In genomic region chr20:44540834-44541233, GRCh38 we compare ENCODE assay signal across 11 cellular contexts. TPM values are rescaled to one million over a fixed set of nuclear protein-coding genes. Genes with fewer than 3 reads are reported as not detected.
DNase-seq lines count a peak whose midpoint lies in the region; ATAC-seq and TF ChIP-seq lines count a peak whose summit lies in the region.
"Had no signal": no experiment of that assay in that cellular context is flagged by ENCODE, and none has a peak within 500 bp of the region (broad histone marks: within the 10 kb centered on the region; RNA-seq: fewer than 3 reads in every experiment).

No MANE protein-coding gene starts in this region.

- H2AFZ ChIP-seq in fibroblast of lung (ENCODE audit: low read length): no peak overlapping the region
- H2AFZ ChIP-seq: hepatocyte had no signal

- peaks cover 7% of the 10 kb centered on the region for H3K4me1 ChIP-seq in RWPE2 (ENCODE audit: insufficient read depth, poor library complexity, severe bottlenecking)
- H3K4me1 ChIP-seq in fibroblast of lung (ENCODE audit: control insufficient read depth, extremely low read depth, insufficient read depth, low read length): peaks cover 4% of the 10 kb centered on the region
- H3K4me1 ChIP-seq in rectal smooth muscle tissue (ENCODE audit: control insufficient read depth, insufficient read depth, low read length): peaks cover 25% of the 10 kb centered on the region

- H3K4me3 ChIP-seq in RWPE2 (ENCODE audit: severe bottlenecking) (no peak overlapping the region), fibroblast of lung (replicated peaks in 1 of 4; ENCODE audit: control extremely low read depth in 1 of 4, insufficient read depth in 1 of 4, low read depth in 3 of 4, low read length in 4 of 4) (no peak overlapping the region), rectal smooth muscle tissue (ENCODE audit: low read length) (no peak overlapping the region)
- H3K4me3 ChIP-seq: hepatocyte, lung had no signal

- peak; percentile 83 for DNase-seq in EL
- no peak for DNase-seq in RWPE2 (ENCODE audit: low spot score)
- DNase-seq in fibroblast of lung (ENCODE audit: low read depth in 2 of 2): peak in 1 of 2 donors; percentile 90
- DNase-seq in stimulated activated CD8-positive, alpha-beta memory T cell treated with anti-CD3 and anti-CD28 coated beads, Interleukin-4, amount 100 ng/mL, for 48 hours: no peak
- no peak for DNase-seq in T-helper 2 cell
- DNase-seq: T1000 had no signal

- peak; percentile 68 for ATAC-seq in RWPE2 (ENCODE audit: low read depth)
- no peak for ATAC-seq in HG03159 (IDR thresholded peaks at IDR 0.05; ENCODE audit: unreplicated experiment)
- ATAC-seq in GM19328 (IDR thresholded peaks at IDR 0.05; ENCODE audit: unreplicated experiment): no peak

- no peaks in the 10 kb centered on the region for H3K9me3 ChIP-seq in RWPE2 (ENCODE audit: severe bottlenecking)
- H3K9me3 ChIP-seq in fibroblast of lung (ENCODE audit: control insufficient read depth, insufficient read depth, low read depth, low read length): no peaks in the 10 kb centered on the region

- H4K20me1 ChIP-seq in fibroblast of lung (ENCODE audit: control insufficient read depth, extremely low read depth, insufficient read depth, low read length): no peaks in the 10 kb centered on the region

- H3K9ac ChIP-seq in fibroblast of lung (ENCODE audit: insufficient read depth, low read length) (no peak overlapping the region), rectal smooth muscle tissue (ENCODE audit: low read length) (no peak overlapping the region)

- H3K27ac ChIP-seq in RWPE2 (ENCODE audit: poor library complexity, severe bottlenecking): no peak overlapping the region
- no peak overlapping the region for H3K27ac ChIP-seq in fibroblast of lung (ENCODE audit: insufficient read depth, low read length)
- H3K27ac ChIP-seq in rectal smooth muscle tissue (ENCODE audit: low read depth, low read length): peak overlapping the region; percentile 2
- H3K27ac ChIP-seq: hepatocyte had no signal

- no peak for TF ChIP-seq CTCF in RWPE2 (IDR thresholded peaks at IDR 0.05; ENCODE audit: poor library complexity, severe bottlenecking)
- TF ChIP-seq CTCF in fibroblast of lung (conservative IDR thresholded peaks at IDR 0.05 in 1 of 2, IDR thresholded peaks at IDR 0.05 in 1 of 2; ENCODE audit: low read depth in 1 of 2, low read length in 2 of 2): no peak

- no peaks in the 10 kb centered on the region for H3K36me3 ChIP-seq in RWPE2 (ENCODE audit: low read depth)
- H3K36me3 ChIP-seq in fibroblast of lung (ENCODE audit: control insufficient read depth, insufficient read depth, low read length): no peaks in the 10 kb centered on the region
- H3K36me3 ChIP-seq in rectal smooth muscle tissue (ENCODE audit: control insufficient read depth, insufficient read depth, low read length): no peaks in the 10 kb centered on the region

- H3K79me2 ChIP-seq in fibroblast of lung (ENCODE audit: control insufficient read depth, insufficient read depth, low read length): no peaks in the 10 kb centered on the region

- peak overlapping the region; percentile 7 for H3K4me2 ChIP-seq in fibroblast of lung (ENCODE audit: extremely low read depth, insufficient read depth, low read length)
- H3K4me2 ChIP-seq: hepatocyte had no signal

- H3K27me3 ChIP-seq in RWPE2 (ENCODE audit: insufficient read depth, poor library complexity, severe bottlenecking): no peaks in the 10 kb centered on the region
- H3K27me3 ChIP-seq in fibroblast of lung (ENCODE audit: control insufficient read depth, insufficient read depth, low read length): no peaks in the 10 kb centered on the region
- no peaks in the 10 kb centered on the region for H3K27me3 ChIP-seq in rectal smooth muscle tissue (ENCODE audit: control insufficient read depth, insufficient read depth, low read length)
- H3K27me3 ChIP-seq: hepatocyte had no signal

RNA-seq across cellular contexts. Expression of gene SERINC3, which starts 19.0 kb away (rescaled TPM):
- total RNA-seq in fibroblast of lung: 107 and 120 TPM in 2 replicates
- 194 and 238 TPM in 2 replicates for polyA plus RNA-seq in fibroblast of lung
- polyA plus RNA-seq in fibroblast of lung (2012): 83.7 and 104 TPM in 2 replicates
- polyA minus RNA-seq in fibroblast of lung (ENCODE audit: low replicate concordance): 240 and 260 TPM in 2 replicates

RNA-seq across cellular contexts. Expression of gene PKIG, which starts 41.5 kb away (rescaled TPM):
- 140 and 234 TPM in 2 replicates for total RNA-seq in fibroblast of lung
- 132 and 192 TPM in 2 replicates for polyA plus RNA-seq in fibroblast of lung
- 142 and 224 TPM in 2 replicates for polyA plus RNA-seq in fibroblast of lung (2012)
- 109 and 149 TPM in 2 replicates for polyA minus RNA-seq in fibroblast of lung (ENCODE audit: low replicate concordance)
